ENCODE assay signal across 8 cellular contexts in the genomic region with DNA sequence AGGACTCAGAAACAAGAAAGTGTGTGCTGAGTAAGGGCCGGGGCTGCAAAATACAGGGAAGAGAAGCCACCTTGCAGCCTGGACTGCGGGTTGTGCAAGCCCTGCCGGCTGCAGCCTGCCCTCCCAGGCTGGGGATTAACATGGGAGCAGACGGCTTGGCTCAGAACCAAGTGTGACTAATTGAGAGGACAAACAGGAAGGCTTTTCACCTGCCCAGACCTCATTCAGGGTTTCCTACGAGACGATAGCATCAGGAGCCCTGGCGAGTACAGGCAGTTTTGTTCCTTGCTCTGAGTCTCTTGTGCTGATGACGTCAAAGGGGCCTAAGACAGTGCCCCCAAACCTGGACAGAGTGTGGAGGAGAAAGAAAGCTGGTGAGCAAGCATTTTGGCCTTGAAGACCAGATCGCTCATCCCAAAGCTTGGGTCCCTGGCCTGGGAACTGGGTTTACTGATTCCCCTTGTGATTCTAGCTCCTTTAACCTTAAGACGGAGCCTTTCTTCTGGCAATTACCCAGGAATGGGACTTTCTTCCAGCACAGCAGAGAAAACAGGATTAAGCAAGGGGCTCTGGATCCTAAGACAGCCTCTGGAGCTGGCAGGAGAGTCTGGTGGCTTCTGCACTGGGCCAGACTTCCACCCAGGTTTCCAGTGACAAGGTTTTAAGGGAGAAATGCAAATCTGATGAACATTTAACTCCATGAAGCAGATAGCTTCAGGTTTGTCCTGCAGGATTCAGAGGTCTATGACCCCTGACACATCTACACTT.
DNase-seq lines count a peak whose midpoint lies in the region; ATAC-seq, FAIRE-seq and TF ChIP-seq lines count a peak whose summit lies in the region.
"Not testable (repeated sequence)": the region's sequence is repeated elsewhere in the genome, so short reads cannot be mapped to it uniquely, and the experiment has no call there.

No MANE protein-coding gene starts in this region.

- not testable (repeated sequence) for H3K9me3 ChIP-seq in HCT116 (ENCODE audit: control insufficient read depth in 1 of 2, insufficient read depth in 1 of 2, low read depth in 1 of 2, low read length in 2 of 2); gastroesophageal sphincter; left lung; upper lobe of right lung

- H3K27ac ChIP-seq in HCT116 (ENCODE audit: low read depth, low read length); gastroesophageal sphincter; left lung; upper lobe of right lung: not testable (repeated sequence)

- DNase-seq in HCT116 (ENCODE audit: low read depth, low spot score); RCC 7860 (ENCODE audit: low spot score); MCF 10A (ENCODE audit: unreplicated experiment); left ventricle myocardium superior; left lung; omental fat pad (ENCODE audit: low spot score); upper lobe of right lung: not testable (repeated sequence)

- not testable (repeated sequence) for H3K4me1 Mint-ChIP-seq in MCF 10A (ENCODE audit: insufficient read depth, unreplicated experiment)

- not testable (repeated sequence) for H3K36me3 Mint-ChIP-seq in MCF 10A (ENCODE audit: insufficient read depth, unreplicated experiment)

- not testable (repeated sequence) for H3K9me2 ChIP-seq in HCT116 (ENCODE audit: insufficient read depth)

- no CpG with 5 or more reads among the region's 10 CpGs for WGBS in gastroesophageal sphincter (ENCODE audit: low coverage in 1 of 2), 2 donors

- not testable (repeated sequence) for H3K9ac ChIP-seq in HCT116 (ENCODE audit: low read length)

- not testable (repeated sequence) for H3K9me3 Mint-ChIP-seq in MCF 10A (ENCODE audit: unreplicated experiment)

- RAD21 ChIA-PET in HCT116 (lab: Charles Lee; ENCODE audit: low non-redundant PET in 1 of 2, low total read pairs in 2 of 2, uncharacterized antibody in 2 of 2, unreplicated experiment in 2 of 2), result not testable (repeated sequence)

- not testable (repeated sequence) for TF ChIP-seq EP300 in gastroesophageal sphincter (IDR thresholded peaks at IDR 0.05)

- not testable (repeated sequence) for H2AFZ ChIP-seq in HCT116 (ENCODE audit: low read depth, low read length, poor library complexity, severe bottlenecking)

- H3K27me3 Mint-ChIP-seq in MCF 10A (ENCODE audit: insufficient read depth, unreplicated experiment), result not testable (repeated sequence)

- not testable (repeated sequence) for BruUV-seq in HCT116 (replicated peaks; lab: Mats Ljungman, UMichigan)
- TSS peak; percentile 68 for BruUV-seq in MCF 10A (replicated peaks; lab: Mats Ljungman, UMichigan)

- FAIRE-seq in RCC 7860 (lab: Jason Lieb, UNC), result peak; percentile 94

- POLR2A ChIA-PET in HCT116 (lab: Charles Lee); MCF 10A (lab: Yijun Ruan, JAX): not testable (repeated sequence)

- not testable (repeated sequence) for H3K4me1 ChIP-seq in HCT116 (ENCODE audit: control insufficient read depth in 1 of 2, insufficient read depth in 2 of 2, low read length in 2 of 2); gastroesophageal sphincter; left lung; upper lobe of right lung

- H3K4me3 ChIP-seq in HCT116 (replicated peaks in 1 of 2; ENCODE audit: low read depth in 1 of 2, low read length in 2 of 2); gastroesophageal sphincter; left lung; upper lobe of right lung: not testable (repeated sequence)

- not testable (repeated sequence) for H3K36me3 ChIP-seq in HCT116 (ENCODE audit: control insufficient read depth in 1 of 2, insufficient read depth in 2 of 2, low read length in 2 of 2); gastroesophageal sphincter; left lung; upper lobe of right lung

- intact Hi-C loops in HCT116 (cut with micrococcal nuclease); MCF 10A (cut with micrococcal nuclease); left ventricle myocardium superior (cut with micrococcal nuclease); left lung (cut with DNase I); upper lobe of right lung (cut with DNase I): not testable (repeated sequence)

- ATAC-seq in HCT116, result peak; percentile 88
- peak; percentile 90 for ATAC-seq in gastroesophageal sphincter
- peak; percentile 93 for ATAC-seq in left ventricle myocardium superior
- ATAC-seq in left lung, result peak; percentile 84
- peak; percentile 62 for ATAC-seq in omental fat pad (ENCODE audit: low FRiP score)
- peak; percentile 88 for ATAC-seq in upper lobe of right lung

- TF ChIP-seq CTCF in HCT116 (IDR thresholded peaks at IDR 0.05 in 2 of 3, conservative IDR thresholded peaks at IDR 0.05 in 1 of 3; ENCODE audit: borderline replicate concordance in 1 of 3, insufficient read depth in 1 of 3, low read depth in 2 of 3, low read length in 2 of 3); MCF 10A (IDR thresholded peaks at IDR 0.05; ENCODE audit: unreplicated experiment); gastroesophageal sphincter (IDR thresholded peaks at IDR 0.05); left lung (IDR thresholded peaks at IDR 0.05); omental fat pad (IDR thresholded peaks at IDR 0.05); upper lobe of right lung (IDR thresholded peaks at IDR 0.05): not testable (repeated sequence)

- not testable (repeated sequence) for TF ChIP-seq POLR2A in HCT116 (IDR thresholded peaks at IDR 0.05; ENCODE audit: borderline replicate concordance, extremely low read depth, insufficient read depth, insufficient read length); gastroesophageal sphincter (IDR thresholded peaks at IDR 0.05)

- H3K4me2 ChIP-seq in HCT116 (ENCODE audit: low read length), result not testable (repeated sequence)

- not testable (repeated sequence) for H3K27me3 ChIP-seq in HCT116 (ENCODE audit: insufficient read depth, low read length); gastroesophageal sphincter; left lung; upper lobe of right lung

- not testable (repeated sequence) for H3K79me2 ChIP-seq in HCT116 (ENCODE audit: insufficient read depth, low read length)

- H3K27ac Mint-ChIP-seq in MCF 10A (ENCODE audit: low read depth, unreplicated experiment), result not testable (repeated sequence)

- not testable (repeated sequence) for H3K4me3 Mint-ChIP-seq in MCF 10A (ENCODE audit: unreplicated experiment)

- CTCF ChIA-PET in HCT116 (lab: Charles Lee); MCF 10A (lab: Yijun Ruan, JAX): not testable (repeated sequence)

- TF ChIP-seq RAD21 in HCT116 (IDR thresholded peaks at IDR 0.05; ENCODE audit: low read depth), result not testable (repeated sequence)

- H4K20me1 ChIP-seq in HCT116 (ENCODE audit: insufficient read depth), result not testable (repeated sequence)
